Comparison of ENCODE assay signal across 1 cellular context in the genomic region with DNA sequence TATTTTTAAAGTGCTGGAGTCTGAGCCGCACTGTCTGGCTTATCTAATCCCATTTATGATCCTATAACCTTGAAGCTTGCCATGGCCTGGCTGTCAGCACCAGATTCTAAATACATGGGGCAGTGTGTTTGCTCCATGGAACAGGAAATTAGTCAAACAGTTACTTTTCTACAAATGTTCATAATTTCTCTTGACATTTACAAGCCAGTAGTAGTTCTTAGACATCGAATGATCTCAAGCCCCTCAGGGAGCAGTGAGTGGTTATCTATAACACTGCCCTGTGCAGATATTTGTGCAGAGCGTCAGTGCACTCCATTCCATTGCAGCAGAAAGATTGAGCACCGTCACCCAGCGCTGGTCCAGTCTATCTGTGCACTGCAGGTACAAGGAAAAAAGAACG.
TF ChIP-seq lines count a peak whose summit lies in the region.

No MANE protein-coding gene starts in this region.

TF ChIP-seq in K562, 482 proteins besides CTCF, POLR2A, EP300 and RAD21 (continued from another document):
- TF ChIP-seq VEZF1 (CRISPR knock-in tag; IDR thresholded peaks at IDR 0.05) (0 out of 2 replicates have a peak, but pooled peaks have one; percentile 17), ZNF274 (IDR thresholded peaks at IDR 0.05; ENCODE audit: borderline replicate concordance, low read depth, low read length) (no peak)
